Comparison of ENCODE assay signal across 1 cellular context in the genomic region with DNA sequence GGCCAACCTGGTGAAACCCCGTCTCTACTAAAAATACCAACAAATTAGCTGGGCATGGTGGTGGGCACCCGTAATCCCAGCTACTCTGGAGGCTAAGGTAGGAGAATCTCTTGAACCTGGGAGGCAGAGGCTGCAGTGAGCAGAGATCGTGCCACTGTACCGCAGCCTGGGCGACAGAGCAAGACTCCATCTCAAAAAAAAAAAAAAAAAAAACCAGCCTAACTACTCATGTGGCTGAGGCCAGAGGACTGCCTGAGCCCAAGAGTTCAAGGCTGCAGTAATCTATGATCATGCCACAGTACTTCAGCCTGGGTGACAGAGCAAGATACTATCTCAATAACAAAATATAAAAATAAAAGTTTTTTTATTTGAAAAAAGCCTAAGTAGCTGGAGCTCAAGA.
TF ChIP-seq lines count a peak whose summit lies in the region.

No MANE protein-coding gene starts in this region.

TF ChIP-seq in HepG2, 621 proteins besides CTCF, POLR2A, EP300 and RAD21 (continued from another document):
- TF ChIP-seq, protein P1, sequence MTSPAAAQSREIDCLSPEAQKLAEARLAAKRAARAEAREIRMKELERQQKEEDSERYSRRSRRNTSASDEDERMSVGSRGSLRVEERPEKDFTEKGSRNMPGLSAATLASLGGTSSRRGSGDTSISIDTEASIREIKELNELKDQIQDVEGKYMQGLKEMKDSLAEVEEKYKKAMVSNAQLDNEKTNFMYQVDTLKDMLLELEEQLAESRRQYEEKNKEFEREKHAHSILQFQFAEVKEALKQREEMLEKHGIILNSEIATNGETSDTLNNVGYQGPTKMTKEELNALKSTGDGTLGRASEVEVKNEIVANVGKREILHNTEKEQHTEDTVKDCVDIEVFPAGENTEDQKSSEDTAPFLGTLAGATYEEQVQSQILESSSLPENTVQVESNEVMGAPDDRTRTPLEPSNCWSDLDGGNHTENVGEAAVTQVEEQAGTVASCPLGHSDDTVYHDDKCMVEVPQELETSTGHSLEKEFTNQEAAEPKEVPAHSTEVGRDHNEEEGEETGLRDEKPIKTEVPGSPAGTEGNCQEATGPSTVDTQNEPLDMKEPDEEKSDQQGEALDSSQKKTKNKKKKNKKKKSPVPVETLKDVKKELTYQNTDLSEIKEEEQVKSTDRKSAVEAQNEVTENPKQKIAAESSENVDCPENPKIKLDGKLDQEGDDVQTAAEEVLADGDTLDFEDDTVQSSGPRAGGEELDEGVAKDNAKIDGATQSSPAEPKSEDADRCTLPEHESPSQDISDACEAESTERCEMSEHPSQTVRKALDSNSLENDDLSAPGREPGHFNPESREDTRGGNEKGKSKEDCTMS (CRISPR knock-in tag; conservative IDR thresholded peaks at IDR 0.05), result no peak
- TF ChIP-seq, protein P2, sequence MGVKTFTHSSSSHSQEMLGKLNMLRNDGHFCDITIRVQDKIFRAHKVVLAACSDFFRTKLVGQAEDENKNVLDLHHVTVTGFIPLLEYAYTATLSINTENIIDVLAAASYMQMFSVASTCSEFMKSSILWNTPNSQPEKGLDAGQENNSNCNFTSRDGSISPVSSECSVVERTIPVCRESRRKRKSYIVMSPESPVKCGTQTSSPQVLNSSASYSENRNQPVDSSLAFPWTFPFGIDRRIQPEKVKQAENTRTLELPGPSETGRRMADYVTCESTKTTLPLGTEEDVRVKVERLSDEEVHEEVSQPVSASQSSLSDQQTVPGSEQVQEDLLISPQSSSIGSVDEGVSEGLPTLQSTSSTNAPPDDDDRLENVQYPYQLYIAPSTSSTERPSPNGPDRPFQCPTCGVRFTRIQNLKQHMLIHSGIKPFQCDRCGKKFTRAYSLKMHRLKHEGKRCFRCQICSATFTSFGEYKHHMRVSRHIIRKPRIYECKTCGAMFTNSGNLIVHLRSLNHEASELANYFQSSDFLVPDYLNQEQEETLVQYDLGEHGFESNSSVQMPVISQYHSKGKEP (CRISPR knock-in tag; IDR thresholded peaks at IDR 0.05), result no peak
- TF ChIP-seq, protein P3, sequence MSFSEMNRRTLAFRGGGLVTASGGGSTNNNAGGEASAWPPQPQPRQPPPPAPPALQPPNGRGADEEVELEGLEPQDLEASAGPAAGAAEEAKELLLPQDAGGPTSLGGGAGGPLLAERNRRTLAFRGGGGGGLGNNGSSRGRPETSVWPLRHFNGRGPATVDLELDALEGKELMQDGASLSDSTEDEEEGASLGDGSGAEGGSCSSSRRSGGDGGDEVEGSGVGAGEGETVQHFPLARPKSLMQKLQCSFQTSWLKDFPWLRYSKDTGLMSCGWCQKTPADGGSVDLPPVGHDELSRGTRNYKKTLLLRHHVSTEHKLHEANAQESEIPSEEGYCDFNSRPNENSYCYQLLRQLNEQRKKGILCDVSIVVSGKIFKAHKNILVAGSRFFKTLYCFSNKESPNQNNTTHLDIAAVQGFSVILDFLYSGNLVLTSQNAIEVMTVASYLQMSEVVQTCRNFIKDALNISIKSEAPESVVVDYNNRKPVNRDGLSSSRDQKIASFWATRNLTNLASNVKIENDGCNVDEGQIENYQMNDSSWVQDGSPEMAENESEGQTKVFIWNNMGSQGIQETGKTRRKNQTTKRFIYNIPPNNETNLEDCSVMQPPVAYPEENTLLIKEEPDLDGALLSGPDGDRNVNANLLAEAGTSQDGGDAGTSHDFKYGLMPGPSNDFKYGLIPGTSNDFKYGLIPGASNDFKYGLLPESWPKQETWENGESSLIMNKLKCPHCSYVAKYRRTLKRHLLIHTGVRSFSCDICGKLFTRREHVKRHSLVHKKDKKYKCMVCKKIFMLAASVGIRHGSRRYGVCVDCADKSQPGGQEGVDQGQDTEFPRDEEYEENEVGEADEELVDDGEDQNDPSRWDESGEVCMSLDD (CRISPR knock-in tag; IDR thresholded peaks at IDR 0.05; ENCODE audit: borderline replicate concordance), result no peak
- TF ChIP-seq, protein P4, sequence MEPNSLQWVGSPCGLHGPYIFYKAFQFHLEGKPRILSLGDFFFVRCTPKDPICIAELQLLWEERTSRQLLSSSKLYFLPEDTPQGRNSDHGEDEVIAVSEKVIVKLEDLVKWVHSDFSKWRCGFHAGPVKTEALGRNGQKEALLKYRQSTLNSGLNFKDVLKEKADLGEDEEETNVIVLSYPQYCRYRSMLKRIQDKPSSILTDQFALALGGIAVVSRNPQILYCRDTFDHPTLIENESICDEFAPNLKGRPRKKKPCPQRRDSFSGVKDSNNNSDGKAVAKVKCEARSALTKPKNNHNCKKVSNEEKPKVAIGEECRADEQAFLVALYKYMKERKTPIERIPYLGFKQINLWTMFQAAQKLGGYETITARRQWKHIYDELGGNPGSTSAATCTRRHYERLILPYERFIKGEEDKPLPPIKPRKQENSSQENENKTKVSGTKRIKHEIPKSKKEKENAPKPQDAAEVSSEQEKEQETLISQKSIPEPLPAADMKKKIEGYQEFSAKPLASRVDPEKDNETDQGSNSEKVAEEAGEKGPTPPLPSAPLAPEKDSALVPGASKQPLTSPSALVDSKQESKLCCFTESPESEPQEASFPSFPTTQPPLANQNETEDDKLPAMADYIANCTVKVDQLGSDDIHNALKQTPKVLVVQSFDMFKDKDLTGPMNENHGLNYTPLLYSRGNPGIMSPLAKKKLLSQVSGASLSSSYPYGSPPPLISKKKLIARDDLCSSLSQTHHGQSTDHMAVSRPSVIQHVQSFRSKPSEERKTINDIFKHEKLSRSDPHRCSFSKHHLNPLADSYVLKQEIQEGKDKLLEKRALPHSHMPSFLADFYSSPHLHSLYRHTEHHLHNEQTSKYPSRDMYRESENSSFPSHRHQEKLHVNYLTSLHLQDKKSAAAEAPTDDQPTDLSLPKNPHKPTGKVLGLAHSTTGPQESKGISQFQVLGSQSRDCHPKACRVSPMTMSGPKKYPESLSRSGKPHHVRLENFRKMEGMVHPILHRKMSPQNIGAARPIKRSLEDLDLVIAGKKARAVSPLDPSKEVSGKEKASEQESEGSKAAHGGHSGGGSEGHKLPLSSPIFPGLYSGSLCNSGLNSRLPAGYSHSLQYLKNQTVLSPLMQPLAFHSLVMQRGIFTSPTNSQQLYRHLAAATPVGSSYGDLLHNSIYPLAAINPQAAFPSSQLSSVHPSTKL (CRISPR knock-in tag; IDR thresholded peaks at IDR 0.05), result no peak
- TF ChIP-seq DNMT3B (CRISPR knock-in tag; conservative IDR thresholded peaks at IDR 0.05) (no peak), MED1 (CRISPR knock-in tag; IDR thresholded peaks at IDR 0.05) (no peak), KLF12 (CRISPR knock-in tag; IDR thresholded peaks at IDR 0.05; ENCODE audit: borderline replicate concordance) (no peak), MEF2D (CRISPR knock-in tag; IDR thresholded peaks at IDR 0.05) (no peak), ZNF282 (IDR thresholded peaks at IDR 0.05; ENCODE audit: partially characterized antibody) (no peak), TAF1 (CRISPR knock-in tag; IDR thresholded peaks at IDR 0.05) (no peak), ZFP62 (CRISPR knock-in tag; IDR thresholded peaks at IDR 0.05) (no peak), HNF4G (IDR thresholded peaks at IDR 0.05; ENCODE audit: borderline replicate concordance, low read depth, low read length) (0 out of 2 replicates have a peak, but pooled peaks have one; percentile 33), HNF4G (CRISPR knock-in tag; IDR thresholded peaks at IDR 0.05; ENCODE audit: borderline replicate concordance, low read depth) (no peak), ZNF772 (CRISPR knock-in tag; IDR thresholded peaks at IDR 0.05) (no peak), ZMYM3 (CRISPR knock-in tag; IDR thresholded peaks at IDR 0.05) (peak; percentile 38; the same call in 1 of the 2 replicates), PPARG (CRISPR knock-in tag; conservative IDR thresholded peaks at IDR 0.05) (no peak), NRL (CRISPR knock-in tag; IDR thresholded peaks at IDR 0.05; ENCODE audit: borderline replicate concordance) (no peak), GFI1 (CRISPR knock-in tag; IDR thresholded peaks at IDR 0.05; ENCODE audit: borderline replicate concordance) (no peak), ZNF841 (CRISPR knock-in tag; IDR thresholded peaks at IDR 0.05; ENCODE audit: borderline replicate concordance) (no peak), ZNF782 (CRISPR knock-in tag; IDR thresholded peaks at IDR 0.05; ENCODE audit: borderline replicate concordance) (no peak), ZNF75D (CRISPR knock-in tag; IDR thresholded peaks at IDR 0.05; ENCODE audit: borderline replicate concordance) (no peak), IKZF4 (CRISPR knock-in tag; IDR thresholded peaks at IDR 0.05; ENCODE audit: borderline replicate concordance, low read depth, not compliant biosample characterization) (no peak), XBP1 (CRISPR knock-in tag; IDR thresholded peaks at IDR 0.05) (no peak), ASH2L (IDR thresholded peaks at IDR 0.05; ENCODE audit: insufficient read length, low read depth, low read length) (no peak), TEAD3 (CRISPR knock-in tag; optimal IDR thresholded peaks at IDR 0.05; ENCODE audit: borderline replicate concordance) (no peak), SALL2 (CRISPR knock-in tag; IDR thresholded peaks at IDR 0.05) (no peak)
- TF ChIP-seq, protein P5, sequence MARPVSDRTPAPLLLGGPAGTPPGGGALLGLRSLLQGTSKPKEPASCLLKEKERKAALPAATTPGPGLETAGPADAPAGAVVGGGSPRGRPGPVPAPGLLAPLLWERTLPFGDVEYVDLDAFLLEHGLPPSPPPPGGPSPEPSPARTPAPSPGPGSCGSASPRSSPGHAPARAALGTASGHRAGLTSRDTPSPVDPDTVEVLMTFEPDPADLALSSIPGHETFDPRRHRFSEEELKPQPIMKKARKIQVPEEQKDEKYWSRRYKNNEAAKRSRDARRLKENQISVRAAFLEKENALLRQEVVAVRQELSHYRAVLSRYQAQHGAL (CRISPR knock-in tag; IDR thresholded peaks at IDR 0.05; ENCODE audit: not compliant biosample characterization), result no peak
- TF ChIP-seq, protein P6, sequence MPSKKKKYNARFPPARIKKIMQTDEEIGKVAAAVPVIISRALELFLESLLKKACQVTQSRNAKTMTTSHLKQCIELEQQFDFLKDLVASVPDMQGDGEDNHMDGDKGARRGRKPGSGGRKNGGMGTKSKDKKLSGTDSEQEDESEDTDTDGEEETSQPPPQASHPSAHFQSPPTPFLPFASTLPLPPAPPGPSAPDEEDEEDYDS (CRISPR knock-in tag; IDR thresholded peaks at IDR 0.05), result no peak
- TF ChIP-seq, protein P7, sequence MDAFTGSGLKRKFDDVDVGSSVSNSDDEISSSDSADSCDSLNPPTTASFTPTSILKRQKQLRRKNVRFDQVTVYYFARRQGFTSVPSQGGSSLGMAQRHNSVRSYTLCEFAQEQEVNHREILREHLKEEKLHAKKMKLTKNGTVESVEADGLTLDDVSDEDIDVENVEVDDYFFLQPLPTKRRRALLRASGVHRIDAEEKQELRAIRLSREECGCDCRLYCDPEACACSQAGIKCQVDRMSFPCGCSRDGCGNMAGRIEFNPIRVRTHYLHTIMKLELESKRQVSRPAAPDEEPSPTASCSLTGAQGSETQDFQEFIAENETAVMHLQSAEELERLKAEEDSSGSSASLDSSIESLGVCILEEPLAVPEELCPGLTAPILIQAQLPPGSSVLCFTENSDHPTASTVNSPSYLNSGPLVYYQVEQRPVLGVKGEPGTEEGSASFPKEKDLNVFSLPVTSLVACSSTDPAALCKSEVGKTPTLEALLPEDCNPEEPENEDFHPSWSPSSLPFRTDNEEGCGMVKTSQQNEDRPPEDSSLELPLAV (CRISPR knock-in tag; conservative IDR thresholded peaks at IDR 0.05; ENCODE audit: low read depth), result no peak
- TF ChIP-seq, protein P8, sequence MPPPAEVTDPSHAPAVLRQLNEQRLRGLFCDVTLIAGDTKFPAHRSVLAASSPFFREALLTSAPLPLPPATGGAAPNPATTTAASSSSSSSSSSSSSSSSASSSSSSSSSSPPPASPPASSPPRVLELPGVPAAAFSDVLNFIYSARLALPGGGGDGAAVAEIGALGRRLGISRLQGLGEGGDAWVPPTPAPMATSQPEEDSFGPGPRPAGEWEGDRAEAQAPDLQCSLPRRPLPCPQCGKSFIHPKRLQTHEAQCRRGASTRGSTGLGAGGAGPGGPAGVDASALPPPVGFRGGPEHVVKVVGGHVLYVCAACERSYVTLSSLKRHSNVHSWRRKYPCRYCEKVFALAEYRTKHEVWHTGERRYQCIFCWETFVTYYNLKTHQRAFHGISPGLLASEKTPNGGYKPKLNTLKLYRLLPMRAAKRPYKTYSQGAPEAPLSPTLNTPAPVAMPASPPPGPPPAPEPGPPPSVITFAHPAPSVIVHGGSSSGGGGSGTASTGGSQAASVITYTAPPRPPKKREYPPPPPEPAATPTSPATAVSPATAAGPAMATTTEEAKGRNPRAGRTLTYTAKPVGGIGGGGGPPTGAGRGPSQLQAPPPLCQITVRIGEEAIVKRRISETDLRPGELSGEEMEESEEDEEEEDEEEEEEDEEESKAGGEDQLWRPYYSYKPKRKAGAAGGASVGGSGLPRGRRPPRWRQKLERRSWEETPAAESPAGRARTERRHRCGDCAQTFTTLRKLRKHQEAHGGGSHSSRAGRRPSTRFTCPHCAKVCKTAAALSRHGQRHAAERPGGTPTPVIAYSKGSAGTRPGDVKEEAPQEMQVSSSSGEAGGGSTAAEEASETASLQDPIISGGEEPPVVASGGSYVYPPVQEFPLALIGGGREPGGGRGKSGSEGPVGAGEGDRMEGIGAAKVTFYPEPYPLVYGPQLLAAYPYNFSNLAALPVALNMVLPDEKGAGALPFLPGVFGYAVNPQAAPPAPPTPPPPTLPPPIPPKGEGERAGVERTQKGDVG (CRISPR knock-in tag; IDR thresholded peaks at IDR 0.05; ENCODE audit: borderline replicate concordance), result no peak
